In the genomic region with DNA sequence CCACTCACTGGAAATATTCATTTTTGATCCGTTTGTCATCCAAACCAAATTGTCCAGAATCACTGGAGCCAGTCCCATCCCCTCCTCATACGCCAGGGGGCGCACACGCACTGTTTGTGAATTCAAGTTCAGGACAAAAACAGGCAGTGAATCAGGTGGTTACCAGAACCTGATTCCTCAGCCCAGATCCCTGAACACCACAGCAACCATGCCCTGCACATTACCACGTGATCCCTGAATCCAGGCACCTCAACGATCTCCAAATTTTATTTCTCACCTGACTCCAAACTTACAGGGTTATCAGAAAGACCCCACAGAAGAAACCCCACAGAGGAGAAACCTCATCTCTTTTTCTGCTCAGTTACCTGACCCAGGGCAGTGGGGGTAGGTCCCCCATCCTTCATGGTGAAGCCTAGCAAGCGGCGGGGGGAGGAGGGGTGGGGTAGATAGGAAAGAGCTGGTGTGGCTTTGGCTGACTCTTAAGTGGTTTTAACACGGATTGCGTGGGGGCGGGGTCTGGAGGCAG, we compare ENCODE assay signal across 8 cellular contexts. TPM values are rescaled to one million over a fixed set of nuclear protein-coding genes. Genes with fewer than 3 reads are reported as not detected.
DNase-seq lines count a peak whose midpoint lies in the region; ATAC-seq and TF ChIP-seq lines count a peak whose summit lies in the region.

No MANE protein-coding gene starts in this region.

- H4K20me1 ChIP-seq in HCT116 (ENCODE audit: insufficient read depth): 0 out of 2 replicates have a peak, but pooled peaks cover 3% of the 10 kb centered on the region

- DNase-seq in AG20443 (ENCODE audit: low spot score) (peak; percentile 88), HCT116 (ENCODE audit: low read depth, low spot score) (peak; percentile 84), NCI-H510A treated with DMSO at 0.1 percent for 48 hours (lab: John Stamatoyannopoulos, UW) (peak; percentile 100), cerebellum (ENCODE audit: low spot score) (peak; percentile 74)
- peak; percentile 68 for DNase-seq in activated CD4-positive, alpha-beta T cell treated with anti-CD3 and anti-CD28 coated beads for 1 hour
- peak; percentile 65 for DNase-seq in stimulated activated CD4-positive, alpha-beta T cell treated with anti-CD3 and anti-CD28 coated beads, Interleukin-2, amount 100 ng/mL, for 4 hours (ENCODE audit: low read depth)

- ATAC-seq in HCT116: peak; percentile 56
- no peak for ATAC-seq in GM21526 (IDR thresholded peaks at IDR 0.05; ENCODE audit: low FRiP score, unreplicated experiment)

- no peak for TF ChIP-seq POLR2A in HCT116 (IDR thresholded peaks at IDR 0.05; ENCODE audit: borderline replicate concordance, extremely low read depth, insufficient read depth, insufficient read length)

- H3K36me3 ChIP-seq in HCT116 (ENCODE audit: control insufficient read depth in 1 of 2, insufficient read depth in 2 of 2, low read length in 2 of 2): no peaks in the 10 kb centered on the region

- no TSS peak for BruUV-seq in HCT116 (replicated peaks; lab: Mats Ljungman, UMichigan)

- peak in 2 of 3 experiments; percentile 94 to 97; a peak in 4 of 6 replicates for TF ChIP-seq CTCF in HCT116 (IDR thresholded peaks at IDR 0.05 in 2 of 3, conservative IDR thresholded peaks at IDR 0.05 in 1 of 3; ENCODE audit: borderline replicate concordance in 1 of 3, insufficient read depth in 1 of 3, low read depth in 2 of 3, low read length in 2 of 3)

- H3K4me2 ChIP-seq in HCT116 (ENCODE audit: low read length): peak overlapping the region; percentile 85

- H3K9me2 ChIP-seq in HCT116 (ENCODE audit: insufficient read depth): no peaks in the 10 kb centered on the region

- CTCF ChIA-PET in HCT116 (lab: Charles Lee): interaction anchor here (0.7 to 2.4 kb wide), 5 partner anchors 20 to 405 kb away, joined by 3 to 26 read pairs (median 3); a partner anchor contains a TSS

- no peaks in the 10 kb centered on the region for H3K9me3 ChIP-seq in HCT116 (ENCODE audit: control insufficient read depth in 1 of 2, insufficient read depth in 1 of 2, low read depth in 1 of 2, low read length in 2 of 2)

- POLR2A ChIA-PET in HCT116 (lab: Charles Lee): interaction anchor here (1.1 to 2.4 kb wide), 2 partner anchors 20 to 121 kb away, joined by 6 to 7 read pairs; a partner anchor contains a TSS

- intact Hi-C loops in HCT116 (cut with micrococcal nuclease): loop anchor here (5.0 to 10.0 kb wide), 3 partner anchors 233 to 403 kb away; a partner anchor contains a TSS

- no peak overlapping the region for H3K27ac ChIP-seq in HCT116 (ENCODE audit: low read depth, low read length)
- H3K27ac ChIP-seq in layer of hippocampus (ENCODE audit: low read depth, low read length): peak overlapping the region; percentile 10

- TF ChIP-seq RAD21 in HCT116 (IDR thresholded peaks at IDR 0.05; ENCODE audit: low read depth): no peak

- H3K27me3 ChIP-seq in HCT116 (ENCODE audit: insufficient read depth, low read length) (no peaks in the 10 kb centered on the region), layer of hippocampus (ENCODE audit: control insufficient read depth, insufficient read depth, low read length) (no peaks in the 10 kb centered on the region)

- H3K79me2 ChIP-seq in HCT116 (ENCODE audit: insufficient read depth, low read length): peaks cover 28% of the 10 kb centered on the region

- RAD21 ChIA-PET in HCT116 (lab: Charles Lee; ENCODE audit: low non-redundant PET in 1 of 2, low total read pairs in 2 of 2, uncharacterized antibody in 2 of 2, unreplicated experiment in 2 of 2): interaction anchor here (1.0 to 2.2 kb wide), 3 partner anchors 122 to 405 kb away, joined by 3 to 6 read pairs (median 4); no protein-coding TSS in a partner anchor

- H2AFZ ChIP-seq in HCT116 (ENCODE audit: low read depth, low read length, poor library complexity, severe bottlenecking): no peak overlapping the region

- no peak overlapping the region for H3K4me3 ChIP-seq in HCT116 (replicated peaks in 1 of 2; ENCODE audit: low read depth in 1 of 2, low read length in 2 of 2)

- H3K4me1 ChIP-seq in HCT116 (ENCODE audit: control insufficient read depth in 1 of 2, insufficient read depth in 2 of 2, low read length in 2 of 2): peaks cover 26 to 71% of the 10 kb centered on the region in 2 experiments

- peak overlapping the region; percentile 89 for H3K9ac ChIP-seq in HCT116 (ENCODE audit: low read length)

TF ChIP-seq in HCT116, 20 proteins besides CTCF, POLR2A, EP300 and RAD21:
- TF ChIP-seq CEBPB (IDR thresholded peaks at IDR 0.05; ENCODE audit: low read depth): no peak
- TF ChIP-seq ELF1 (IDR thresholded peaks at IDR 0.05; ENCODE audit: borderline replicate concordance, low read depth): no peak
- TF ChIP-seq YY1 (IDR thresholded peaks at IDR 0.05; ENCODE audit: extremely low read depth, insufficient replicate concordance, low read depth, low read length): peak; percentile 40
- TF ChIP-seq, protein P1, sequence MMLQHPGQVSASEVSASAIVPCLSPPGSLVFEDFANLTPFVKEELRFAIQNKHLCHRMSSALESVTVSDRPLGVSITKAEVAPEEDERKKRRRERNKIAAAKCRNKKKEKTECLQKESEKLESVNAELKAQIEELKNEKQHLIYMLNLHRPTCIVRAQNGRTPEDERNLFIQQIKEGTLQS (IDR thresholded peaks at IDR 0.05): no peak
- TF ChIP-seq EGR1 (IDR thresholded peaks at IDR 0.05; ENCODE audit: low read depth): no peak
- no peak for TF ChIP-seq TCF7L2 (IDR thresholded peaks at IDR 0.05; ENCODE audit: borderline replicate concordance, extremely low read depth, insufficient read depth, insufficient read length)

RNA-seq across cellular contexts. Expression of a gene that starts 1.4 kb away (rescaled TPM):
- 224 TPM for total RNA-seq in HCT116 (2021; ENCODE audit: unreplicated experiment)
- polyA plus RNA-seq in HCT116 (2012): 217 and 285 TPM in 2 replicates
- 75.7 TPM for total RNA-seq in cerebellum
